ENCODE assay signal across 8 cellular contexts in genomic region chr17:19362293-19363113, GRCh38. TPM values are rescaled to one million over a fixed set of nuclear protein-coding genes. Genes with fewer than 3 reads are reported as not detected.
DNase-seq lines count a peak whose midpoint lies in the region; FAIRE-seq and TF ChIP-seq lines count a peak whose summit lies in the region.

Gene B9D1 (minus strand): TSS chr17:19362723. CDS start chr17:19362569, 154 bp downstream.

- peak within 1 kb of the TSS; percentile 74 for H3K4me3 ChIP-seq in Loucy (ENCODE audit: low read length, poor library complexity, severe bottlenecking)
- H3K4me3 ChIP-seq in neuronal stem cell (ENCODE audit: low read length in 2 of 2) = peak within 1 kb of the TSS; percentile 59 to 88

- H3K9me3 ChIP-seq in ES-I3 (ENCODE audit: control insufficient read depth, insufficient read depth, low read length) (no peaks in the 10 kb centered on the region), Loucy (ENCODE audit: insufficient read depth, low read depth, low read length) (no peaks in the 10 kb centered on the region), neuronal stem cell (replicated peaks in 1 of 2; ENCODE audit: control insufficient read depth in 2 of 2, insufficient read depth in 1 of 2, low read depth in 1 of 2, low read length in 2 of 2) (no peaks in the 10 kb centered on the region)

- no peak within 1 kb of the TSS for H2BK12ac ChIP-seq in neuronal stem cell (ENCODE audit: low read length)

- peak within 1 kb of the TSS; percentile 7 for H2AK5ac ChIP-seq in neuronal stem cell (ENCODE audit: low read depth, low read length)

- H3K27me3 ChIP-seq in Loucy (ENCODE audit: insufficient read depth, low read length, poor library complexity, severe bottlenecking) (no peaks in the 10 kb centered on the region), neuronal stem cell (ENCODE audit: control insufficient read depth in 3 of 3, insufficient read depth in 3 of 3, low read depth in 1 of 3, low read length in 3 of 3) (no peaks in the 10 kb centered on the region)

- DNase-seq in H54 (ENCODE audit: insufficient read length, low spot score) (peak; percentile 93), SHP77 treated with DMSO at 0.1 percent for 48 hours (lab: John Stamatoyannopoulos, UW) (peak; percentile 95), frontal cortex (ENCODE audit: low spot score in 2 of 2) (peak; percentile 97 to 99), neuronal stem cell (ENCODE audit: low spot score) (peak; percentile 93), substantia nigra (lab: John Stamatoyannopoulos, UW) (peak; percentile 60 to 99 (median 92))
- DNase-seq in activated naive CD4-positive, alpha-beta T cell treated with Interleukin-2 at 50 U/mL for 16 hours = peak; percentile 93

- H4K8ac ChIP-seq in neuronal stem cell (ENCODE audit: low read depth, low read length) = no peak within 1 kb of the TSS

- H2AFZ ChIP-seq in Loucy (ENCODE audit: low read length) (peak within 1 kb of the TSS; percentile 92), neuronal stem cell (ENCODE audit: low read length) (peak within 1 kb of the TSS; percentile 92)

- H2BK15ac ChIP-seq in neuronal stem cell (ENCODE audit: low read length) = peak within 1 kb of the TSS; percentile 31

- H3K9ac ChIP-seq in ES-I3 (ENCODE audit: low read depth, low read length) = peak within 1 kb of the TSS; percentile 80
- H3K9ac ChIP-seq in Loucy (ENCODE audit: low read depth, low read length, poor library complexity, severe bottlenecking) = no peak within 1 kb of the TSS
- H3K9ac ChIP-seq in neuronal stem cell (ENCODE audit: low read depth, low read length, poor library complexity) = peak within 1 kb of the TSS; percentile 92

- peak within 1 kb of the TSS; percentile 81 for H3K23ac ChIP-seq in neuronal stem cell (ENCODE audit: low read depth, low read length, poor library complexity)

- no peak within 1 kb of the TSS for H3K4ac ChIP-seq in neuronal stem cell (ENCODE audit: low read length)

- H3K14ac ChIP-seq in neuronal stem cell (ENCODE audit: low read length) = no peak within 1 kb of the TSS

- no peaks in the 10 kb centered on the region for H3F3A ChIP-seq in Loucy (ENCODE audit: low read depth)

- no peak within 1 kb of the TSS for H2BK120ac ChIP-seq in neuronal stem cell (ENCODE audit: low read depth, low read length)

- WGBS in neuronal stem cell (ENCODE audit: extremely low coverage in 2 of 2, insufficient read length in 2 of 2, insufficient replicate concordance in 1 of 2), 2 donors = no CpG with 5 or more reads among the region's 82 CpGs

- no peak within 1 kb of the TSS for H4K91ac ChIP-seq in neuronal stem cell (ENCODE audit: low read depth, low read length, poor library complexity)

- H3K79me1 ChIP-seq in neuronal stem cell (ENCODE audit: low read depth, low read length) = no peaks in the 10 kb centered on the region

- H3K18ac ChIP-seq in neuronal stem cell (ENCODE audit: low read length) = peak within 1 kb of the TSS; percentile 92

- peak; percentile 95 for TF ChIP-seq CTCF in Loucy (conservative IDR thresholded peaks at IDR 0.05; ENCODE audit: low read length)

- peak; percentile 52; the same call in 1 of the 2 replicates for TF ChIP-seq POLR2A in H54 (IDR thresholded peaks at IDR 0.05; ENCODE audit: low read depth, low read length)

- H3K36me3 ChIP-seq in ES-I3 (ENCODE audit: insufficient read depth, low read length) (no peaks in the 10 kb centered on the region), Loucy (ENCODE audit: insufficient read depth, low read length) (no peaks in the 10 kb centered on the region), neuronal stem cell (replicated peaks in 1 of 2; ENCODE audit: control insufficient read depth in 2 of 2, insufficient read depth in 2 of 2, low read length in 2 of 2) (peaks cover 3 to 5% of the 10 kb centered on the region in 2 donors)

- H3K9me2 ChIP-seq in Loucy (replicated peaks; ENCODE audit: low read depth, low read length) = no peaks in the 10 kb centered on the region

- H2BK5ac ChIP-seq in neuronal stem cell (ENCODE audit: low read length) = peak within 1 kb of the TSS; percentile 18

- FAIRE-seq in H54 (lab: Jason Lieb, UNC) (no peak), frontal cortex (lab: Jason Lieb, UNC) (no peak)

- H3K4me2 ChIP-seq in Loucy (ENCODE audit: low read depth, low read length, poor library complexity, severe bottlenecking) (peak within 1 kb of the TSS; percentile 72), neuronal stem cell (ENCODE audit: insufficient read depth, low read length, poor library complexity, severe bottlenecking) (peak within 1 kb of the TSS; percentile 90)

- H3K79me2 ChIP-seq in Loucy (ENCODE audit: insufficient read depth, low read length) = no peaks in the 10 kb centered on the region

- no peaks in the 10 kb centered on the region for H4K20me1 ChIP-seq in Loucy (ENCODE audit: insufficient read depth, low read length, poor library complexity, severe bottlenecking)

- H3K4me1 ChIP-seq in ES-I3 (ENCODE audit: insufficient read depth, low read length) (peaks cover 5% of the 10 kb centered on the region; the same call in 1 of the 2 replicates), Loucy (ENCODE audit: insufficient read depth, low read length, poor library complexity, severe bottlenecking) (no peaks in the 10 kb centered on the region), neuronal stem cell (ENCODE audit: control insufficient read depth in 2 of 2, insufficient read depth in 1 of 2, low read depth in 1 of 2, low read length in 2 of 2) (peaks cover 0 to 7% of the 10 kb centered on the region in 2 donors)

- H3K27ac ChIP-seq in neuronal stem cell (replicated peaks; ENCODE audit: low read length) (peak within 1 kb of the TSS; percentile 70), substantia nigra (ENCODE audit: low read depth, low read length, poor library complexity, severe bottlenecking) (peak within 1 kb of the TSS; percentile 88)

RNA-seq across cellular contexts. Expression of gene B9D1, which starts in this region (rescaled TPM):
- 12.6 TPM for total RNA-seq in frontal cortex
- polyA plus RNA-seq in neuronal stem cell (2013, experiment 1 of 2) = 22.2 TPM
- 23.4 TPM for polyA plus RNA-seq in neuronal stem cell (2013, experiment 2 of 2)

Comparison
In these comparisons a context has a peak if more than half of its experiments do, and no peak if none do; other contexts are left out.
1. Peak in every context shown above with its lines: DNase-seq, H3K4me3 ChIP-seq and H3K27ac ChIP-seq.